In the genomic region with DNA sequence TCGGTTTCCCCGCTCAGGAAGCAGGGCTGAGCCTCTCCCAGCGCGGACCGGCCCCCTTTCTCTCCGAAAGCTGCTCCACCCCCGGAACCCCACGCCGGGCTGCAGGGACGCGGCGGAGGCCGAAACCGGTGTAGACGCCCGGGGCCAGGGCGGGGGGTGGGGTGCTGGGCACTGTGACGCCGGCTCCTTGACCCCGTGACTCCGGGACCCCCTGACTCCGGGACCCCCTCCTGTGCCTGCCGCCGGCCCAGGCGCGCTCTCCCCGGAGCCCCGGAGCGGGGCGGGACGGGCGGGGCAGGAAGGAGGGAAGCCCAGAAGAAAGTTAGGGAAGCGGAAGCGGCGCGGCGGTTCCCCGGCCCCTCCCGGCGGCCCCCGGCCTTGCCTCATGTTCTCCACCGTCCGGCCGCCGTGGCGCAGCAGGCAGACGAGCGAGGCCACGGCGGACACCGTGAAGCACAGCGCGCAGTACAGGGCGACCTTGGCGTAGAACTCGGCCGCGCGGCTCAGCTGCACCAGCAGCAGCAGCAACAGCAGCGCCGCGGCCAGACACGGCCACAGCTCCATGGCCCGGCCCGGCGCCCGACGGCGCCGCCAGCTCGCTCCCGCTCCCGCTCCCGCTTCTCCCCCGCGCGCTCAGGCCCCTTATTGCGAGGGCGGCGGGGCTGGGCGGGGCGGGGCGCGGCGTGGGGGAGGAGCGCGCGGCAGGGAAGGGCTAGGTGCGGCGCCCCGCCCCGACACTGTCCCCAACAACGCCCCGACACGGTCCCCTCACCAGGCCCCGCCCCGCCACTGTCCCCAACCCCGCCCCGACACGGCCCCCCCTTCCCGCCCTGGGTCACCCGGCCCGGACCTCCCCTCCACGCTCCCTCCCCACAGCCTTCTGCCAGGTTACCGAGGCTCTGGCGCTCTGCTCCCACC, we compare ENCODE assay signal across 1 cellular context.
TF ChIP-seq lines count a peak whose summit lies in the region.

A gene (minus strand): TSS at position 664 of the 918 bp plus-strand sequence. CDS start 100 bp downstream, at position 564.

TF ChIP-seq in K562, 482 proteins besides CTCF, POLR2A, EP300 and RAD21 (continued from another document and continues in another):
- TF ChIP-seq, protein P1, sequence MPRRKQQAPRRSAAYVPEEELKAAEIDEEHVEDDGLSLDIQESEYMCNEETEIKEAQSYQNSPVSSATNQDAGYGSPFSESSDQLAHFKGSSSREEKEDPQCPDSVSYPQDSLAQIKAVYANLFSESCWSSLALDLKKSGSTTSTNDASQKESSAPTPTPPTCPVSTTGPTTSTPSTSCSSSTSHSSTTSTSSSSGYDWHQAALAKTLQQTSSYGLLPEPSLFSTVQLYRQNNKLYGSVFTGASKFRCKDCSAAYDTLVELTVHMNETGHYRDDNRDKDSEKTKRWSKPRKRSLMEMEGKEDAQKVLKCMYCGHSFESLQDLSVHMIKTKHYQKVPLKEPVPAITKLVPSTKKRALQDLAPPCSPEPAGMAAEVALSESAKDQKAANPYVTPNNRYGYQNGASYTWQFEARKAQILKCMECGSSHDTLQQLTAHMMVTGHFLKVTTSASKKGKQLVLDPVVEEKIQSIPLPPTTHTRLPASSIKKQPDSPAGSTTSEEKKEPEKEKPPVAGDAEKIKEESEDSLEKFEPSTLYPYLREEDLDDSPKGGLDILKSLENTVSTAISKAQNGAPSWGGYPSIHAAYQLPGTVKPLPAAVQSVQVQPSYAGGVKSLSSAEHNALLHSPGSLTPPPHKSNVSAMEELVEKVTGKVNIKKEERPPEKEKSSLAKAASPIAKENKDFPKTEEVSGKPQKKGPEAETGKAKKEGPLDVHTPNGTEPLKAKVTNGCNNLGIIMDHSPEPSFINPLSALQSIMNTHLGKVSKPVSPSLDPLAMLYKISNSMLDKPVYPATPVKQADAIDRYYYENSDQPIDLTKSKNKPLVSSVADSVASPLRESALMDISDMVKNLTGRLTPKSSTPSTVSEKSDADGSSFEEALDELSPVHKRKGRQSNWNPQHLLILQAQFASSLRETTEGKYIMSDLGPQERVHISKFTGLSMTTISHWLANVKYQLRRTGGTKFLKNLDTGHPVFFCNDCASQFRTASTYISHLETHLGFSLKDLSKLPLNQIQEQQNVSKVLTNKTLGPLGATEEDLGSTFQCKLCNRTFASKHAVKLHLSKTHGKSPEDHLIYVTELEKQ (CRISPR knock-in tag; IDR thresholded peaks at IDR 0.05): no peak
- TF ChIP-seq EHMT2 (IDR thresholded peaks at IDR 0.05) (no peak), MCM7 (IDR thresholded peaks at IDR 0.05) (no peak), FOS (IDR thresholded peaks at IDR 0.05; ENCODE audit: extremely low read depth, insufficient read length) (no peak), ZNF146 (CRISPR knock-in tag; IDR thresholded peaks at IDR 0.05; ENCODE audit: unreplicated experiment) (no peak), ESRRB (CRISPR knock-in tag; IDR thresholded peaks at IDR 0.05; ENCODE audit: borderline replicate concordance) (no peak), ARNT (IDR thresholded peaks at IDR 0.05) (no peak), TCF7L2 (IDR thresholded peaks at IDR 0.05; ENCODE audit: low read depth, low read length) (no peak), ZBED1 (IDR thresholded peaks at IDR 0.05) (peak; percentile 33; the same call in 1 of the 2 replicates), CEBPB (tag; IDR thresholded peaks at IDR 0.05) (peak; percentile 20; the same call in 1 of the 2 replicates), RBM39 (optimal IDR thresholded peaks at IDR 0.05; ENCODE audit: low read depth, low read length) (no peak), NFATC3 (IDR thresholded peaks at IDR 0.05) (no peak), RHOXF2B (CRISPR knock-in tag; conservative IDR thresholded peaks at IDR 0.05) (no peak), EWSR1 (IDR thresholded peaks at IDR 0.05; ENCODE audit: borderline replicate concordance, low read depth, partially characterized antibody) (no peak), ZNF311 (CRISPR knock-in tag; IDR thresholded peaks at IDR 0.05) (no peak), STAT5A (IDR thresholded peaks at IDR 0.05; ENCODE audit: borderline replicate concordance, low read length) (no peak), TRIM28 (IDR thresholded peaks at IDR 0.05) (no peak), YY1 (IDR thresholded peaks at IDR 0.05; ENCODE audit: borderline replicate concordance in 1 of 3, control insufficient read depth in 1 of 3, extremely low read depth in 1 of 3, insufficient read depth in 3 of 3, insufficient read length in 1 of 3, insufficient replicate concordance in 2 of 3, low read depth in 1 of 3, low read length in 2 of 3) (peak in 1 of 3 experiments; percentile 46)
- TF ChIP-seq, protein P2, sequence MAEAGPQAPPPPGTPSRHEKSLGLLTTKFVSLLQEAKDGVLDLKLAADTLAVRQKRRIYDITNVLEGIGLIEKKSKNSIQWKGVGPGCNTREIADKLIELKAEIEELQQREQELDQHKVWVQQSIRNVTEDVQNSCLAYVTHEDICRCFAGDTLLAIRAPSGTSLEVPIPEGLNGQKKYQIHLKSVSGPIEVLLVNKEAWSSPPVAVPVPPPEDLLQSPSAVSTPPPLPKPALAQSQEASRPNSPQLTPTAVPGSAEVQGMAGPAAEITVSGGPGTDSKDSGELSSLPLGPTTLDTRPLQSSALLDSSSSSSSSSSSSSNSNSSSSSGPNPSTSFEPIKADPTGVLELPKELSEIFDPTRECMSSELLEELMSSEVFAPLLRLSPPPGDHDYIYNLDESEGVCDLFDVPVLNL (CRISPR knock-in tag; IDR thresholded peaks at IDR 0.05; ENCODE audit: low read depth): 0 out of 2 replicates have a peak, but pooled peaks have one; percentile 19
- TF ChIP-seq, protein P3, sequence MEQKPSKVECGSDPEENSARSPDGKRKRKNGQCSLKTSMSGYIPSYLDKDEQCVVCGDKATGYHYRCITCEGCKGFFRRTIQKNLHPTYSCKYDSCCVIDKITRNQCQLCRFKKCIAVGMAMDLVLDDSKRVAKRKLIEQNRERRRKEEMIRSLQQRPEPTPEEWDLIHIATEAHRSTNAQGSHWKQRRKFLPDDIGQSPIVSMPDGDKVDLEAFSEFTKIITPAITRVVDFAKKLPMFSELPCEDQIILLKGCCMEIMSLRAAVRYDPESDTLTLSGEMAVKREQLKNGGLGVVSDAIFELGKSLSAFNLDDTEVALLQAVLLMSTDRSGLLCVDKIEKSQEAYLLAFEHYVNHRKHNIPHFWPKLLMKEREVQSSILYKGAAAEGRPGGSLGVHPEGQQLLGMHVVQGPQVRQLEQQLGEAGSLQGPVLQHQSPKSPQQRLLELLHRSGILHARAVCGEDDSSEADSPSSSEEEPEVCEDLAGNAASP (IDR thresholded peaks at IDR 0.05): no peak
- TF ChIP-seq, protein P4, sequence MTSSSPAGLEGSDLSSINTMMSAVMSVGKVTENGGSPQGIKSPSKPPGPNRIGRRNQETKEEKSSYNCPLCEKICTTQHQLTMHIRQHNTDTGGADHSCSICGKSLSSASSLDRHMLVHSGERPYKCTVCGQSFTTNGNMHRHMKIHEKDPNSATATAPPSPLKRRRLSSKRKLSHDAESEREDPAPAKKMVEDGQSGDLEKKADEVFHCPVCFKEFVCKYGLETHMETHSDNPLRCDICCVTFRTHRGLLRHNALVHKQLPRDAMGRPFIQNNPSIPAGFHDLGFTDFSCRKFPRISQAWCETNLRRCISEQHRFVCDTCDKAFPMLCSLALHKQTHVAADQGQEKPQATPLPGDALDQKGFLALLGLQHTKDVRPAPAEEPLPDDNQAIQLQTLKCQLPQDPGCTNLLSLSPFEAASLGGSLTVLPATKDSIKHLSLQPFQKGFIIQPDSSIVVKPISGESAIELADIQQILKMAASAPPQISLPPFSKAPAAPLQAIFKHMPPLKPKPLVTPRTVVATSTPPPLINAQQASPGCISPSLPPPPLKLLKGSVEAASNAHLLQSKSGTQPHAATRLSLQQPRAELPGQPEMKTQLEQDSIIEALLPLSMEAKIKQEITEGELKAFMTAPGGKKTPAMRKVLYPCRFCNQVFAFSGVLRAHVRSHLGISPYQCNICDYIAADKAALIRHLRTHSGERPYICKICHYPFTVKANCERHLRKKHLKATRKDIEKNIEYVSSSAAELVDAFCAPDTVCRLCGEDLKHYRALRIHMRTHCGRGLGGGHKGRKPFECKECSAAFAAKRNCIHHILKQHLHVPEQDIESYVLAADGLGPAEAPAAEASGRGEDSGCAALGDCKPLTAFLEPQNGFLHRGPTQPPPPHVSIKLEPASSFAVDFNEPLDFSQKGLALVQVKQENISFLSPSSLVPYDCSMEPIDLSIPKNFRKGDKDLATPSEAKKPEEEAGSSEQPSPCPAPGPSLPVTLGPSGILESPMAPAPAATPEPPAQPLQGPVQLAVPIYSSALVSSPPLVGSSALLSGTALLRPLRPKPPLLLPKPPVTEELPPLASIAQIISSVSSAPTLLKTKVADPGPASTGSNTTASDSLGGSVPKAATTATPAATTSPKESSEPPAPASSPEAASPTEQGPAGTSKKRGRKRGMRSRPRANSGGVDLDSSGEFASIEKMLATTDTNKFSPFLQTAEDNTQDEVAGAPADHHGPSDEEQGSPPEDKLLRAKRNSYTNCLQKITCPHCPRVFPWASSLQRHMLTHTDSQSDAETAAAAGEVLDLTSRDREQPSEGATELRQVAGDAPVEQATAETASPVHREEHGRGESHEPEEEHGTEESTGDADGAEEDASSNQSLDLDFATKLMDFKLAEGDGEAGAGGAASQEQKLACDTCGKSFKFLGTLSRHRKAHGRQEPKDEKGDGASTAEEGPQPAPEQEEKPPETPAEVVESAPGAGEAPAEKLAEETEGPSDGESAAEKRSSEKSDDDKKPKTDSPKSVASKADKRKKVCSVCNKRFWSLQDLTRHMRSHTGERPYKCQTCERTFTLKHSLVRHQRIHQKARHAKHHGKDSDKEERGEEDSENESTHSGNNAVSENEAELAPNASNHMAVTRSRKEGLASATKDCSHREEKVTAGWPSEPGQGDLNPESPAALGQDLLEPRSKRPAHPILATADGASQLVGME (CRISPR knock-in tag; IDR thresholded peaks at IDR 0.05): no peak
- TF ChIP-seq, protein P5, sequence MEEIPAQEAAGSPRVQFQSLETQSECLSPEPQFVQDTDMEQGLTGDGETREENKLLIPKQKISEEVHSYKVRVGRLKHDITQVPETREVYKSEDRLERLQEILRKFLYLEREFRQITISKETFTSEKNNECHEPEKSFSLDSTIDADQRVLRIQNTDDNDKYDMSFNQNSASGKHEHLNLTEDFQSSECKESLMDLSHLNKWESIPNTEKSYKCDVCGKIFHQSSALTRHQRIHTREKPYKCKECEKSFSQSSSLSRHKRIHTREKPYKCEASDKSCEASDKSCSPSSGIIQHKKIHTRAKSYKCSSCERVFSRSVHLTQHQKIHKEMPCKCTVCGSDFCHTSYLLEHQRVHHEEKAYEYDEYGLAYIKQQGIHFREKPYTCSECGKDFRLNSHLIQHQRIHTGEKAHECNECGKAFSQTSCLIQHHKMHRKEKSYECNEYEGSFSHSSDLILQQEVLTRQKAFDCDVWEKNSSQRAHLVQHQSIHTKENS (CRISPR knock-in tag; IDR thresholded peaks at IDR 0.05): no peak
- TF ChIP-seq, protein P6, sequence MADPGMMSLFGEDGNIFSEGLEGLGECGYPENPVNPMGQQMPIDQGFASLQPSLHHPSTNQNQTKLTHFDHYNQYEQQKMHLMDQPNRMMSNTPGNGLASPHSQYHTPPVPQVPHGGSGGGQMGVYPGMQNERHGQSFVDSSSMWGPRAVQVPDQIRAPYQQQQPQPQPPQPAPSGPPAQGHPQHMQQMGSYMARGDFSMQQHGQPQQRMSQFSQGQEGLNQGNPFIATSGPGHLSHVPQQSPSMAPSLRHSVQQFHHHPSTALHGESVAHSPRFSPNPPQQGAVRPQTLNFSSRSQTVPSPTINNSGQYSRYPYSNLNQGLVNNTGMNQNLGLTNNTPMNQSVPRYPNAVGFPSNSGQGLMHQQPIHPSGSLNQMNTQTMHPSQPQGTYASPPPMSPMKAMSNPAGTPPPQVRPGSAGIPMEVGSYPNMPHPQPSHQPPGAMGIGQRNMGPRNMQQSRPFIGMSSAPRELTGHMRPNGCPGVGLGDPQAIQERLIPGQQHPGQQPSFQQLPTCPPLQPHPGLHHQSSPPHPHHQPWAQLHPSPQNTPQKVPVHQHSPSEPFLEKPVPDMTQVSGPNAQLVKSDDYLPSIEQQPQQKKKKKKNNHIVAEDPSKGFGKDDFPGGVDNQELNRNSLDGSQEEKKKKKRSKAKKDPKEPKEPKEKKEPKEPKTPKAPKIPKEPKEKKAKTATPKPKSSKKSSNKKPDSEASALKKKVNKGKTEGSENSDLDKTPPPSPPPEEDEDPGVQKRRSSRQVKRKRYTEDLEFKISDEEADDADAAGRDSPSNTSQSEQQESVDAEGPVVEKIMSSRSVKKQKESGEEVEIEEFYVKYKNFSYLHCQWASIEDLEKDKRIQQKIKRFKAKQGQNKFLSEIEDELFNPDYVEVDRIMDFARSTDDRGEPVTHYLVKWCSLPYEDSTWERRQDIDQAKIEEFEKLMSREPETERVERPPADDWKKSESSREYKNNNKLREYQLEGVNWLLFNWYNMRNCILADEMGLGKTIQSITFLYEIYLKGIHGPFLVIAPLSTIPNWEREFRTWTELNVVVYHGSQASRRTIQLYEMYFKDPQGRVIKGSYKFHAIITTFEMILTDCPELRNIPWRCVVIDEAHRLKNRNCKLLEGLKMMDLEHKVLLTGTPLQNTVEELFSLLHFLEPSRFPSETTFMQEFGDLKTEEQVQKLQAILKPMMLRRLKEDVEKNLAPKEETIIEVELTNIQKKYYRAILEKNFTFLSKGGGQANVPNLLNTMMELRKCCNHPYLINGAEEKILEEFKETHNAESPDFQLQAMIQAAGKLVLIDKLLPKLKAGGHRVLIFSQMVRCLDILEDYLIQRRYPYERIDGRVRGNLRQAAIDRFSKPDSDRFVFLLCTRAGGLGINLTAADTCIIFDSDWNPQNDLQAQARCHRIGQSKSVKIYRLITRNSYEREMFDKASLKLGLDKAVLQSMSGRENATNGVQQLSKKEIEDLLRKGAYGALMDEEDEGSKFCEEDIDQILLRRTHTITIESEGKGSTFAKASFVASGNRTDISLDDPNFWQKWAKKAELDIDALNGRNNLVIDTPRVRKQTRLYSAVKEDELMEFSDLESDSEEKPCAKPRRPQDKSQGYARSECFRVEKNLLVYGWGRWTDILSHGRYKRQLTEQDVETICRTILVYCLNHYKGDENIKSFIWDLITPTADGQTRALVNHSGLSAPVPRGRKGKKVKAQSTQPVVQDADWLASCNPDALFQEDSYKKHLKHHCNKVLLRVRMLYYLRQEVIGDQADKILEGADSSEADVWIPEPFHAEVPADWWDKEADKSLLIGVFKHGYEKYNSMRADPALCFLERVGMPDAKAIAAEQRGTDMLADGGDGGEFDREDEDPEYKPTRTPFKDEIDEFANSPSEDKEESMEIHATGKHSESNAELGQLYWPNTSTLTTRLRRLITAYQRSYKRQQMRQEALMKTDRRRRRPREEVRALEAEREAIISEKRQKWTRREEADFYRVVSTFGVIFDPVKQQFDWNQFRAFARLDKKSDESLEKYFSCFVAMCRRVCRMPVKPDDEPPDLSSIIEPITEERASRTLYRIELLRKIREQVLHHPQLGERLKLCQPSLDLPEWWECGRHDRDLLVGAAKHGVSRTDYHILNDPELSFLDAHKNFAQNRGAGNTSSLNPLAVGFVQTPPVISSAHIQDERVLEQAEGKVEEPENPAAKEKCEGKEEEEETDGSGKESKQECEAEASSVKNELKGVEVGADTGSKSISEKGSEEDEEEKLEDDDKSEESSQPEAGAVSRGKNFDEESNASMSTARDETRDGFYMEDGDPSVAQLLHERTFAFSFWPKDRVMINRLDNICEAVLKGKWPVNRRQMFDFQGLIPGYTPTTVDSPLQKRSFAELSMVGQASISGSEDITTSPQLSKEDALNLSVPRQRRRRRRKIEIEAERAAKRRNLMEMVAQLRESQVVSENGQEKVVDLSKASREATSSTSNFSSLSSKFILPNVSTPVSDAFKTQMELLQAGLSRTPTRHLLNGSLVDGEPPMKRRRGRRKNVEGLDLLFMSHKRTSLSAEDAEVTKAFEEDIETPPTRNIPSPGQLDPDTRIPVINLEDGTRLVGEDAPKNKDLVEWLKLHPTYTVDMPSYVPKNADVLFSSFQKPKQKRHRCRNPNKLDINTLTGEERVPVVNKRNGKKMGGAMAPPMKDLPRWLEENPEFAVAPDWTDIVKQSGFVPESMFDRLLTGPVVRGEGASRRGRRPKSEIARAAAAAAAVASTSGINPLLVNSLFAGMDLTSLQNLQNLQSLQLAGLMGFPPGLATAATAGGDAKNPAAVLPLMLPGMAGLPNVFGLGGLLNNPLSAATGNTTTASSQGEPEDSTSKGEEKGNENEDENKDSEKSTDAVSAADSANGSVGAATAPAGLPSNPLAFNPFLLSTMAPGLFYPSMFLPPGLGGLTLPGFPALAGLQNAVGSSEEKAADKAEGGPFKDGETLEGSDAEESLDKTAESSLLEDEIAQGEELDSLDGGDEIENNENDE (IDR thresholded peaks at IDR 0.05; ENCODE audit: low read depth, low read length): no peak
